In the genomic region with DNA sequence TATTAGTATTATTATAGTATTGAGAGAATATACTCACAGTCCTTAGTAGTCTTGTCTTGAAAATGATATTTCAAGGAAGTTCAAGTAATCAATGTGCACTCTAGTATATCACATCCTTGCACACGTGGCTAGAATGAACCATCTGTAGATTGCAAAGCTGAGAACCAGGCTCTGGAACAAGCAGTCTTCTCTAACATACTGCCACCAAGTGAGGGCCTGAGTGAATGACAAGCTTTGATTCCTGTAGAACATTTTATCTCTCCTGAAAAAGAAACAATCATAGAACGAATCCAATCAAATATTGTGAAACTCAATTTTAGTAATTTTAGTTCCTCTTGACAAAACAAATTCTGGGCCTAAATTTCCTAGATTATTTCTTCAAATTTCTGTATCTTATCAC, we compare ENCODE assay signal across 9 cellular contexts. TPM values are rescaled to one million over a fixed set of nuclear protein-coding genes. Genes with fewer than 3 reads are reported as not detected.
A peak's percentile ranks its signal among the peaks of the same experiment; 100 is the strongest.
DNase-seq lines count a peak whose midpoint lies in the region; ATAC-seq, FAIRE-seq and TF ChIP-seq lines count a peak whose summit lies in the region.
"Had no signal": no experiment of that assay in that cellular context is flagged by ENCODE, and none has a peak within 500 bp of the region (broad histone marks: within the 10 kb centered on the region; RNA-seq: fewer than 3 reads in every experiment).

No MANE protein-coding gene starts in this region.

- BruUV-seq in Calu3 (replicated peaks; lab: Mats Ljungman, UMichigan) (no TSS peak), Panc1 (replicated peaks; lab: Mats Ljungman, UMichigan) (no TSS peak)

- no peaks in the 10 kb centered on the region for H3K27me3 Mint-ChIP-seq in Calu3 (ENCODE audit: unreplicated experiment)
- peaks cover 13% of the 10 kb centered on the region for H3K27me3 Mint-ChIP-seq in CD8-positive, alpha-beta T cell (ENCODE audit: low read depth)

- ATAC-seq in Panc1, result peak; percentile 48; the same call in 1 of the 2 replicates
- no peak for ATAC-seq in HG03521 (IDR thresholded peaks at IDR 0.05; ENCODE audit: unreplicated experiment)
- no peak for ATAC-seq in CD8-positive, alpha-beta T cell

- no peaks in the 10 kb centered on the region for H3K4me1 ChIP-seq in HAP-1
- H3K4me1 ChIP-seq in Panc1 (ENCODE audit: control insufficient read depth, insufficient read depth, low read length), result no peaks in the 10 kb centered on the region
- no peaks in the 10 kb centered on the region for H3K4me1 ChIP-seq in CD8-positive, alpha-beta T cell (ENCODE audit: insufficient read depth, low read length)

- no peak overlapping the region for H3K4me3 ChIP-seq in HAP-1
- H3K4me3 ChIP-seq in Panc1 (ENCODE audit: low read depth in 2 of 2, low read length in 2 of 2), result no peak overlapping the region
- H3K4me3 ChIP-seq in CD8-positive, alpha-beta T cell (ENCODE audit: low read depth, low read length), result no peak overlapping the region

- no peaks in the 10 kb centered on the region for H3K9me3 ChIP-seq in HAP-1
- no peaks in the 10 kb centered on the region for H3K9me3 ChIP-seq in Panc1 (ENCODE audit: control insufficient read depth, insufficient read depth, low read depth, low read length)
- H3K9me3 ChIP-seq in CD8-positive, alpha-beta T cell (ENCODE audit: low read length), result no peaks in the 10 kb centered on the region

- in situ Hi-C loops in HAP-1 (cut with MboI; ENCODE audit: low sequenced_read_pairs), result loop anchor here (25.0 kb wide), 1 partner anchor 247 kb away; no protein-coding TSS in a partner anchor
- in situ Hi-C loops in Panc1 (cut with HindIII; ENCODE audit: low pct_unique_long_range_greater_than_20kb, low sequenced_read_pairs), result no loop called here

- intact Hi-C loops in Calu3 (cut with micrococcal nuclease; ENCODE audit: unreplicated experiment) (no loop called here), Panc1 (cut with micrococcal nuclease; ENCODE audit: unreplicated experiment) (no loop called here)
- intact Hi-C loops in CD8-positive, alpha-beta T cell (cut with DNase I, micrococcal nuclease), result loop anchor here in 1 of 2 experiments (5.0 kb wide), 1 partner anchor 932 kb away; no protein-coding TSS in a partner anchor

- H3K36me3 Mint-ChIP-seq in Calu3 (ENCODE audit: insufficient read depth, unreplicated experiment), result no peaks in the 10 kb centered on the region
- H3K36me3 Mint-ChIP-seq in CD8-positive, alpha-beta T cell, result no peaks in the 10 kb centered on the region

- POLR2A ChIA-PET in Panc1 (lab: Charles Lee), result no interaction called here
- POLR2A ChIA-PET in CD8-positive, alpha-beta T cell (lab: Charles Lee), result no interaction called here

- no peak for FAIRE-seq in GM12891 (lab: Jason Lieb, UNC)

- H3K27me3 ChIP-seq in HAP-1 (ENCODE audit: low read depth) (no peaks in the 10 kb centered on the region), Panc1 (ENCODE audit: control insufficient read depth, insufficient read depth, low read length) (0 out of 2 replicates have a peak, but pooled peaks cover 2% of the 10 kb centered on the region)
- H3K27me3 ChIP-seq in CD8-positive, alpha-beta T cell (ENCODE audit: insufficient read depth, low read length), result no peaks in the 10 kb centered on the region

- DNase-seq in Calu3 (peak; percentile 28), HAP-1 (ENCODE audit: low spot score in 2 of 2) (peak; percentile 6 to 18), Panc1 (ENCODE audit: low read depth, low spot score) (no peak), iPS-NIHi7 (ENCODE audit: extremely low spot score) (peak; percentile 20), GM12891 (ENCODE audit: insufficient read length, low spot score) (no peak)
- no peak for DNase-seq in activated CD4-positive, alpha-beta T cell treated with anti-CD3 and anti-CD28 coated beads, Interleukin-2, amount 50 U/mL, for 1 hour
- no peak for DNase-seq in CD8-positive, alpha-beta T cell

- no peak overlapping the region for H3K4me3 Mint-ChIP-seq in Calu3 (ENCODE audit: low read depth, unreplicated experiment)
- H3K4me3 Mint-ChIP-seq in CD8-positive, alpha-beta T cell, result no peak overlapping the region

- no peak overlapping the region for H3K27ac Mint-ChIP-seq in Calu3 (ENCODE audit: unreplicated experiment)
- no peak overlapping the region for H3K27ac Mint-ChIP-seq in CD8-positive, alpha-beta T cell

- TF ChIP-seq POLR2A in GM12891 (IDR thresholded peaks at IDR 0.05; ENCODE audit: low read depth, low read length), result no peak

- H3K36me3 ChIP-seq in HAP-1 (replicated peaks), result no peaks in the 10 kb centered on the region
- no peaks in the 10 kb centered on the region for H3K36me3 ChIP-seq in Panc1 (ENCODE audit: control insufficient read depth, insufficient read depth, low read length)
- no peaks in the 10 kb centered on the region for H3K36me3 ChIP-seq in CD8-positive, alpha-beta T cell (ENCODE audit: insufficient read depth, low read length)

- H3K4me1 Mint-ChIP-seq in Calu3 (ENCODE audit: low read depth, unreplicated experiment), result peaks cover 15% of the 10 kb centered on the region
- no peaks in the 10 kb centered on the region for H3K4me1 Mint-ChIP-seq in CD8-positive, alpha-beta T cell (ENCODE audit: low read depth)

- no peak overlapping the region for H3K27ac ChIP-seq in Panc1 (ENCODE audit: low read length)
- H3K27ac ChIP-seq in CD8-positive, alpha-beta T cell (ENCODE audit: low read depth, low read length), result no peak overlapping the region
- H3K27ac ChIP-seq: epithelial cell of prostate had no signal

- no peaks in the 10 kb centered on the region for H3K9me3 Mint-ChIP-seq in Calu3 (ENCODE audit: low read depth, unreplicated experiment)
- H3K9me3 Mint-ChIP-seq in CD8-positive, alpha-beta T cell, result no peaks in the 10 kb centered on the region

- CTCF ChIA-PET in Calu3 (lab: Charles Lee) (interaction anchor here (1.0 to 1.1 kb wide), 2 partner anchors 15 to 247 kb away, joined by 4 to 10 read pairs; no protein-coding TSS in a partner anchor), Panc1 (lab: Charles Lee) (interaction anchor here (0.8 to 1.2 kb wide), 2 partner anchors 15 to 770 kb away, joined by 3 to 4 read pairs; no protein-coding TSS in a partner anchor)
- CTCF ChIA-PET in CD8-positive, alpha-beta T cell (lab: Charles Lee), result interaction anchor here (0.8 kb wide), 1 partner anchor 10 kb away, joined by 3 read pairs; no protein-coding TSS in a partner anchor

- no peak for TF ChIP-seq CTCF in Calu3 (IDR thresholded peaks at IDR 0.05; ENCODE audit: unreplicated experiment)
- peak; percentile 66; the same call in 1 of the 2 replicates for TF ChIP-seq CTCF in Panc1 (IDR thresholded peaks at IDR 0.05)
- TF ChIP-seq CTCF in CD8-positive, alpha-beta T cell (IDR thresholded peaks at IDR 0.05), result no peak

TF ChIP-seq in GM12891, 5 proteins besides CTCF, POLR2A, EP300 and RAD21:
- no peak for TF ChIP-seq POLR2AphosphoS5 (IDR thresholded peaks at IDR 0.05; ENCODE audit: low read depth, low read length)
- no peak for TF ChIP-seq POU2F2 (IDR thresholded peaks at IDR 0.05; ENCODE audit: low read depth, low read length)
- TF ChIP-seq PAX5 (IDR thresholded peaks at IDR 0.05; ENCODE audit: insufficient read depth, low read length, severe bottlenecking), result no peak

RNA-seq across cellular contexts. Expression of a gene that starts 55.3 kb away (rescaled TPM):
- total RNA-seq in Calu3 (2022) (not detected in 2 replicates), Panc1 (2021; ENCODE audit: unreplicated experiment) (not detected)
- polyA plus RNA-seq in Panc1 (2012; ENCODE audit: insufficient read length), result not detected
- polyA plus RNA-seq in GM12891 (2012; ENCODE audit: low read depth, missing spikeins), result not detected
- not detected for total RNA-seq in CD8-positive, alpha-beta T cell

Comparison
In these comparisons a context has a peak if more than half of its experiments do, and no peak if none do; other contexts are left out.
1. DNase-seq: peak in Calu3 (single experiment), HAP-1 (2 of 2) and iPS-NIHi7 (single experiment); none in Panc1 (single experiment), GM12891 (single experiment), activated CD4-positive, alpha-beta T cell treated with anti-CD3 and anti-CD28 coated beads, Interleukin-2, amount 50 U/mL, for 1 hour (single experiment) and CD8-positive, alpha-beta T cell (0 of 7).